Comparison of ENCODE assay signal across 26 cellular contexts in genomic region chr1:170369417-170369816, GRCh38.
"Had no signal": no experiment of that assay in that cellular context is flagged by ENCODE, and none has a peak within 500 bp of the region (broad histone marks: within the 10 kb centered on the region; RNA-seq: fewer than 3 reads in every experiment).

No MANE protein-coding gene starts in this region.

- H3K4me3 ChIP-seq: K562, MG63, SJCRH30 had no signal

- DNase-seq: Kasumi-1; MG63; NCI-H1092; NCI-H1105 treated with DMSO at 0.1 percent for 48 hours; NCI-H1417 treated with DMSO at 0.1 percent for 48 hours; NCI-H146; NCI-H1694 treated with DMSO at 0.1 percent for 48 hours; NCI-H1930; NCI-H2081; NCI-H2107; NCI-H2171 treated with DMSO at 0.1 percent for 48 hours; NCI-H345; NCI-H446 treated with DMSO at 0.1 percent for 48 hours; NCI-H510A treated with DMSO at 0.1 percent for 48 hours; NCI-H526; NK-92 treated with Interleukin-12 subunit alpha and Interleukin-12 subunit beta, amount 100 ng/mL, for 24 hours; PC-3; SHP77 treated with DMSO at 0.1 percent for 48 hours; SW 1271; T-cell had no signal

- H3K36me3 ChIP-seq: MG63, SJCRH30 had no signal

- H3K27me3 ChIP-seq: MG63, SJCRH30 had no signal

- ATAC-seq: HepG2, K562, Panc1, PC-3, Right ventricle myocardium inferior, T-cell had no signal

- H3K4me1 ChIP-seq: SJCRH30 had no signal

- H3K9ac ChIP-seq: KMS-11 had no signal

- H3K9me3 ChIP-seq: MG63, SJCRH30 had no signal

- H3K27ac ChIP-seq: KMS-11, SJCRH30 had no signal

- H3K4me2 ChIP-seq: KMS-11 had no signal
